In the genomic region with DNA sequence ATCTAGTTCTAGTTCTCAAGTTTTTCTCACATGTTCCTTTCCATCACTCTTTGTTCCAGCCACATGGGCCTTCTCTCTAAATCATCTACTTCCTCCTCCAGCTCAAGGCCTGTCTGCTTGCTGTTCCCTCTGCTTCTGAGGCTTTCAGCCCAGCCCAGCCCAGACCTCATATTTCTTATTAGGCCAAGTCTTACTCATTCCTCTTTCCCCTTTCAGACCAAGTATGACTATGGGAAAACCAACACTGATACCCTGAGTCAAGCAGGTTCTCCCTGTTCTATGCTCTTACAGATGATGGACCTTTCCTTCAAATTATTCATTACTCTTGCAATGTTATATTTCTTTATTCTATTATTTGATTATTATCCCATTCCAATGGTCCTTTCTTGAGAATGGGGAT, we compare ENCODE assay signal across 21 cellular contexts.
"Had no signal": no experiment of that assay in that cellular context is flagged by ENCODE, and none has a peak within 500 bp of the region (broad histone marks: within the 10 kb centered on the region; RNA-seq: fewer than 3 reads in every experiment).

No MANE protein-coding gene starts in this region.

- ATAC-seq: activated CD8-positive, alpha-beta memory T cell treated with anti-CD3 and anti-CD28 coated beads, Interleukin-2, amount 10 ng/mL, durations not matched to agents 7 days and 5 days; activated naive CD8-positive, alpha-beta T cell treated with anti-CD3 and anti-CD28 coated beads, Interleukin-2, amount 50 U/mL, for 24 hours; body of pancreas; T-helper 17 cell; WTC11 had no signal

- H3K27me3 ChIP-seq: ascending aorta, body of pancreas had no signal

- DNase-seq: activated CD4-positive, alpha-beta T cell treated with anti-CD3 and anti-CD28 coated beads for 48 hours; activated CD4-positive, alpha-beta T cell treated with anti-CD3 and anti-CD28 coated beads, Interleukin-2, amount 50 U/mL, for 48 hours; activated CD4-positive, CD25-positive, alpha-beta regulatory T cell treated with anti-CD3 and anti-CD28 coated beads, Interleukin-2, amount 50 U/mL, for 72 hours; activated CD8-positive, alpha-beta memory T cell treated with anti-CD3 and anti-CD28 coated beads, Interleukin-2, amount 10 ng/mL, durations not matched to agents 7 days and 5 days; activated effector memory CD4-positive, alpha-beta T cell treated with Interleukin-2 at 50 U/mL for 16 hours; activated naive CD4-positive, alpha-beta T cell; activated naive CD8-positive, alpha-beta T cell treated with anti-CD3 and anti-CD28 coated beads, Interleukin-2, amount 50 U/mL, for 24 hours; activated T-cell treated with anti-CD3 and anti-CD28 coated beads, Interleukin-2, amount 50 U/mL, for 24 hours; amniotic stem cell; body of pancreas; KG1; NCI-H1105; NCI-H1436; NCI-H1694 treated with DMSO at 0.1 percent for 48 hours; NCI-H2081; NCI-H510A treated with DMSO at 0.1 percent for 48 hours; SHP77 treated with DMSO at 0.1 percent for 48 hours; T-helper 17 cell; T-helper 9 cell had no signal

- H3K36me3 ChIP-seq: ascending aorta had no signal

- H3K9me3 ChIP-seq: ascending aorta, body of pancreas had no signal

- H3K4me3 ChIP-seq: ascending aorta, body of pancreas had no signal

- H3K4me1 ChIP-seq: ascending aorta, body of pancreas had no signal

- H3K27ac ChIP-seq: ascending aorta, body of pancreas had no signal
